ENCODE assay signal across 9 cellular contexts in the genomic region with DNA sequence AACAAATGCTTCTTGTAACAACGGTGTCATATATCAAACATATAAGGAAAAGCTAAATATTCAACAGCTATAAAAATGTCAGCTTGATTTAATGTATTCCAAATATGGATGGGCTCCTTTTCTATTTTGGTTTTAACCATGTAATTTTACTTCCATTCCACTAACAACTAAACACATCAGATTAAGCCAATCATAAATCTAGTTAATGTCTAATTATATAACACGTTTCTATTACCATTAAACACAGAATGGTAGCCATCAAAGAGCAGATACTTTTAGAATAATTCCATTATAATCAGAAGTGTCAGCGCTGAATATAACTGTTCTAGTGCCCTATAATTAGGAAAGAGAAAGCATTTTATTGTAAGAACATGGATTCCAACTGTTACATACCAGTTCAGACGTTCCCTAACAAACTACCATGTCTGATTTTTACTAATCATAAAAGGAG. TPM values are rescaled to one million over a fixed set of nuclear protein-coding genes. Genes with fewer than 3 reads are reported as not detected.
DNase-seq lines count a peak whose midpoint lies in the region; ATAC-seq, FAIRE-seq and TF ChIP-seq lines count a peak whose summit lies in the region.
"Had no signal": no experiment of that assay in that cellular context is flagged by ENCODE, and none has a peak within 500 bp of the region (broad histone marks: within the 10 kb centered on the region; RNA-seq: fewer than 3 reads in every experiment).

No MANE protein-coding gene starts in this region.

- no peak overlapping the region for H4K91ac ChIP-seq in H9 (ENCODE audit: insufficient read length, low read depth, low read length)

- DNase-seq in A549 (ENCODE audit: low read depth in 1 of 2, low spot score in 1 of 2) (no peak), OCI-LY7 (ENCODE audit: low spot score) (no peak), right lobe of liver (no peak), H9 (no peak), vagina (ENCODE audit: extremely low spot score in 2 of 2) (no peak), C1 segment of cervical spinal cord (lab: John Stamatoyannopoulos, UW) (no peak)
- DNase-seq: retina had no signal

- H3K36me3 Mint-ChIP-seq in H9 (ENCODE audit: insufficient read depth in 1 of 3, low read depth in 3 of 3), result peaks cover 4 to 9% (median 7%) of the 10 kb centered on the region in 3 experiments; a peak in 6 of 7 replicates

- H3K4me1 ChIP-seq in A549 (peaks cover 60% of the 10 kb centered on the region), OCI-LY7 (ENCODE audit: insufficient read depth, low read length, poor library complexity, severe bottlenecking) (peaks cover 15% of the 10 kb centered on the region), right lobe of liver (peaks cover 0 to 22% (median 0%) of the 10 kb centered on the region in 4 donors), H9 (ENCODE audit: insufficient read depth, low read length) (no peaks in the 10 kb centered on the region), vagina (no peaks in the 10 kb centered on the region)

- H3K4ac ChIP-seq in H9 (ENCODE audit: low read depth, low read length), result no peak overlapping the region

- H3K23me2 ChIP-seq in H9 (ENCODE audit: insufficient read length, low read depth, low read length, poor library complexity, severe bottlenecking), result no peaks in the 10 kb centered on the region

- H3K4me2 ChIP-seq in A549 (peak overlapping the region; percentile 90), OCI-LY7 (ENCODE audit: low read length) (peak overlapping the region; percentile 55; the same call in 1 of the 2 replicates), H9 (ENCODE audit: insufficient read depth, insufficient read length, low read length) (no peak overlapping the region)

- H3K27me3 Mint-ChIP-seq in H9 (ENCODE audit: low read depth), result no peaks in the 10 kb centered on the region

- no peak for FAIRE-seq in A549 (lab: Jason Lieb, UNC)

- intact Hi-C loops in OCI-LY7 (cut with micrococcal nuclease; ENCODE audit: unreplicated experiment) (no loop called here), right lobe of liver (cut with DNase I) (no loop called here), vagina (cut with DNase I) (no loop called here)

- no peak overlapping the region for H4K5ac ChIP-seq in H9 (ENCODE audit: insufficient read length, low read depth, low read length)

- H3K14ac ChIP-seq in H9 (ENCODE audit: insufficient read depth, low read length), result no peak overlapping the region

- H3T11ph ChIP-seq in H9 (ENCODE audit: low read length), result no peak overlapping the region

- TSS peak; percentile 46 for BruUV-seq in OCI-LY7 (replicated peaks; lab: Mats Ljungman, UMichigan)

- no peak overlapping the region for H3K4me3 Mint-ChIP-seq in H9

- H2BK12ac ChIP-seq in H9 (ENCODE audit: insufficient read length, low read depth, low read length), result no peak overlapping the region

- H3K79me1 ChIP-seq in H9 (ENCODE audit: insufficient read depth, low read depth, low read length, poor library complexity, severe bottlenecking), result peaks cover 9% of the 10 kb centered on the region

- H3K9me2 ChIP-seq in OCI-LY7 (ENCODE audit: insufficient read depth, low read length), result no peaks in the 10 kb centered on the region

- TF ChIP-seq CTCF in A549 (IDR thresholded peaks at IDR 0.05), result no peak
- TF ChIP-seq CTCF in OCI-LY7 (conservative IDR thresholded peaks at IDR 0.05; ENCODE audit: low read length), result no peak
- no peak for TF ChIP-seq CTCF in right lobe of liver (IDR thresholded peaks at IDR 0.05)
- TF ChIP-seq CTCF in H9 (conservative IDR thresholded peaks at IDR 0.05), result no peak
- TF ChIP-seq CTCF in vagina (IDR thresholded peaks at IDR 0.05), result no peak

- ATAC-seq in A549 (no peak), GM18909 (IDR thresholded peaks at IDR 0.05; ENCODE audit: poor library complexity, unreplicated experiment) (peak; percentile 19), right lobe of liver (peak in 3 of 4 donors; percentile 6 to 13 (median 8)), GM21786 (IDR thresholded peaks at IDR 0.05; ENCODE audit: unreplicated experiment) (no peak)

- POLR2A ChIA-PET in A549 (lab: Yijun Ruan, JAX), result interaction anchor here (1.3 kb wide), 1 partner anchor 10 kb away, joined by 8 read pairs; the partner anchor contains the start of genes CENPN and CMC2
- POLR2A ChIA-PET in OCI-LY7 (lab: Charles Lee), result interaction anchor here (0.5 to 1.5 kb wide), 2 partner anchors 23 to 318 kb away, joined by 3 to 4 read pairs; partner anchors contain the start of gene GAN

- H3K4me1 Mint-ChIP-seq in H9, result peaks cover 0 to 12% of the 10 kb centered on the region in 2 experiments; a peak in 2 of 4 replicates

- H3K23ac ChIP-seq in H9 (ENCODE audit: insufficient read length, low read depth, low read length), result no peak overlapping the region

- 34% methylated on average over 4 of the region's 4 CpGs for WGBS in A549 (ENCODE audit: missing lambda C conversion rate)
- 22% methylated on average over 4 of the region's 4 CpGs for WGBS in right lobe of liver (ENCODE audit: insufficient coverage, low coverage, low lambda C conversion rate, missing lambda C conversion rate)
- 100% methylated on average over 1 of the region's 4 CpGs for WGBS in H9 (ENCODE audit: extremely low coverage, insufficient read length, low lambda C conversion rate)

- no peaks in the 10 kb centered on the region for H3K27me3 ChIP-seq in right lobe of liver
- H3K27me3 ChIP-seq in H9 (ENCODE audit: insufficient read depth, low read length), result no peaks in the 10 kb centered on the region
- no peaks in the 10 kb centered on the region for H3K27me3 ChIP-seq in vagina

- no peak for TF ChIP-seq RAD21 in A549 (conservative IDR thresholded peaks at IDR 0.05 in 1 of 2, IDR thresholded peaks at IDR 0.05 in 1 of 2)

- H2BK120ac ChIP-seq in H9 (ENCODE audit: low read depth, low read length, poor library complexity, severe bottlenecking), result no peak overlapping the region

- peak overlapping the region; percentile 75 to 83 for H3K27ac ChIP-seq in A549
- H3K27ac ChIP-seq in OCI-LY7 (ENCODE audit: low read depth, low read length, poor library complexity, severe bottlenecking), result no peak overlapping the region
- H3K27ac ChIP-seq in right lobe of liver, result peak overlapping the region; percentile 35 to 72 (median 63)
- H3K27ac ChIP-seq in H9 (ENCODE audit: insufficient read length, low read depth, low read length), result no peak overlapping the region
- no peak overlapping the region for H3K27ac ChIP-seq in vagina

- H2AK5ac ChIP-seq in H9 (ENCODE audit: insufficient read length, low read length), result no peak overlapping the region

- H4K20me1 ChIP-seq in OCI-LY7 (ENCODE audit: insufficient read depth, low read length), result peaks cover 9% of the 10 kb centered on the region; the same call in 1 of the 2 replicates
- H4K20me1 ChIP-seq in H9 (ENCODE audit: control insufficient read depth, insufficient read depth, insufficient read length), result no peaks in the 10 kb centered on the region

- no peak for TF ChIP-seq EP300 in A549 (IDR thresholded peaks at IDR 0.05)

- CTCF ChIA-PET in A549 (lab: Yijun Ruan, JAX), result interaction anchor here (1.1 kb wide), 1 partner anchor 38 kb away, joined by 6 read pairs; no protein-coding TSS in a partner anchor
- CTCF ChIA-PET in OCI-LY7 (lab: Charles Lee; ENCODE audit: unreplicated experiment), result no interaction called here

- H4K8ac ChIP-seq in H9 (replicated peaks; ENCODE audit: insufficient read length, low read depth, low read length), result no peak overlapping the region

- H3K79me2 ChIP-seq in OCI-LY7 (ENCODE audit: insufficient read depth, low read depth, low read length) (peaks cover 92% of the 10 kb centered on the region), H9 (ENCODE audit: insufficient read depth, low read length) (peaks cover 6% of the 10 kb centered on the region; the same call in 1 of the 2 replicates)

- peaks cover 0 to 2% of the 10 kb centered on the region in 2 experiments; a peak in 2 of 5 replicates for H3K9me3 Mint-ChIP-seq in H9

- no peak overlapping the region; a peak in 1 of 7 replicates for H3K27ac Mint-ChIP-seq in H9

- H2BK15ac ChIP-seq in H9 (ENCODE audit: low read depth, low read length), result no peak overlapping the region

- H3K36me3 ChIP-seq in OCI-LY7 (ENCODE audit: insufficient read depth, low read length) (peaks cover 42% of the 10 kb centered on the region), right lobe of liver (no peaks in the 10 kb centered on the region), vagina (no peaks in the 10 kb centered on the region)

- no peak overlapping the region for H2BK20ac ChIP-seq in H9 (ENCODE audit: low read depth, low read length, poor library complexity, severe bottlenecking)

- no peak overlapping the region for H2AFZ ChIP-seq in OCI-LY7 (ENCODE audit: low read length)
- no peak overlapping the region for H2AFZ ChIP-seq in H9 (ENCODE audit: low read length)

- H3K9me3 ChIP-seq in A549 (no peaks in the 10 kb centered on the region), OCI-LY7 (ENCODE audit: low read length) (no peaks in the 10 kb centered on the region), right lobe of liver (no peaks in the 10 kb centered on the region), H9 (ENCODE audit: control insufficient read depth, low read depth, low read length) (no peaks in the 10 kb centered on the region), vagina (no peaks in the 10 kb centered on the region)

- H3K4me3 ChIP-seq in A549 (peak overlapping the region; percentile 40), OCI-LY7 (ENCODE audit: low read depth, low read length, poor library complexity, severe bottlenecking) (no peak overlapping the region), right lobe of liver (peak overlapping the region; percentile 11 to 43 (median 39)), vagina (peak overlapping the region in 1 of 2 donors; percentile 8)

- H3K56ac ChIP-seq in H9 (ENCODE audit: insufficient read length, low read depth, low read length), result no peak overlapping the region

- H3K18ac ChIP-seq in H9 (ENCODE audit: insufficient read length, low read depth, low read length), result no peak overlapping the region

- no peak for TF ChIP-seq POLR2A in A549 (IDR thresholded peaks at IDR 0.05; ENCODE audit: low read length)
- TF ChIP-seq POLR2A in right lobe of liver (IDR thresholded peaks at IDR 0.05), result no peak
- TF ChIP-seq POLR2A in vagina (IDR thresholded peaks at IDR 0.05), result no peak

- no peak overlapping the region for H2BK5ac ChIP-seq in H9 (ENCODE audit: insufficient read length, low read length)

- H3K9ac ChIP-seq in H9 (ENCODE audit: extremely low read depth, insufficient read length, low read length), result no peak overlapping the region

RNA-seq across cellular contexts. Expression of gene CMC2, which starts 10.0 kb away (rescaled TPM):
- polyA plus RNA-seq in A549 (2011; rRNA removed), result 185 and 207 TPM in 2 replicates
- 175 and 179 TPM in 2 replicates for polyA plus RNA-seq in A549 (2012; cell fraction: cytosol; rRNA removed)
- polyA plus RNA-seq in A549 (2012; cell fraction: nucleus; rRNA removed), result 72.0 and 85.7 TPM in 2 replicates
- polyA plus RNA-seq in A549 (2017; fragmentation: RNase III; extraction: RNeasy Plus Mini Kit Qiagen cat#74134 plus additional on column Dnase treatment), result 136 to 143 TPM (median 141 TPM) in 3 replicates
- 17.3 and 18.5 TPM in 2 replicates for polyA minus RNA-seq in A549 (2011; rRNA and poly(A)+ RNA removed)
- 61.3 and 99.8 TPM in 2 replicates for total RNA-seq in OCI-LY7 (2014; rRNA removed; shearing (Covaris generic))
- 89.1 and 94.5 TPM in 2 replicates for total RNA-seq in OCI-LY7 (2022)
- total RNA-seq in right lobe of liver, result 10 to 100 TPM; 23.5 to 58.3 (median 42.1) TPM
- total RNA-seq in H9 (2021), result 64.2 and 65.7 TPM in 2 replicates
- 6.6 TPM for total RNA-seq in vagina

RNA-seq across cellular contexts. Expression of gene CENPN, which starts 10.3 kb away (rescaled TPM):
- 89.5 and 101 TPM in 2 replicates for polyA plus RNA-seq in A549 (2011; rRNA removed)
- 54.4 and 65.0 TPM in 2 replicates for polyA plus RNA-seq in A549 (2012; cell fraction: cytosol; rRNA removed)
- polyA plus RNA-seq in A549 (2012; cell fraction: nucleus; rRNA removed), result 12.5 and 17.8 TPM in 2 replicates
- polyA plus RNA-seq in A549 (2017; fragmentation: RNase III; extraction: RNeasy Plus Mini Kit Qiagen cat#74134 plus additional on column Dnase treatment), result 68.4 to 84.3 TPM (median 82.6 TPM) in 3 replicates
- 55.3 and 77.3 TPM in 2 replicates for polyA minus RNA-seq in A549 (2011; rRNA and poly(A)+ RNA removed)
- total RNA-seq in OCI-LY7 (2014; rRNA removed; shearing (Covaris generic)), result 52.4 and 97.3 TPM in 2 replicates
- 51.8 and 58.8 TPM in 2 replicates for total RNA-seq in OCI-LY7 (2022)
- total RNA-seq in right lobe of liver, result 10 to 100 TPM in 1 of 6 experiments, 1 to 10 TPM in 5; 6.6 to 11.4 (median 7.9) TPM
- total RNA-seq in H9 (2021), result 78.6 and 83.2 TPM in 2 replicates
- 8.3 TPM for total RNA-seq in vagina

RNA-seq across cellular contexts. Expression of gene ATMIN, which starts 38.9 kb away (rescaled TPM):
- polyA plus RNA-seq in A549 (2011; rRNA removed), result 50.4 and 56.4 TPM in 2 replicates
- 13.0 and 17.0 TPM in 2 replicates for polyA plus RNA-seq in A549 (2012; cell fraction: cytosol; rRNA removed)
- 4.8 and 7.0 TPM in 2 replicates for polyA plus RNA-seq in A549 (2012; cell fraction: nucleus; rRNA removed)
- 26.1 to 26.3 TPM (median 26.2 TPM) in 3 replicates for polyA plus RNA-seq in A549 (2017; fragmentation: RNase III; extraction: RNeasy Plus Mini Kit Qiagen cat#74134 plus additional on column Dnase treatment)
- 34.9 and 37.5 TPM in 2 replicates for polyA minus RNA-seq in A549 (2011; rRNA and poly(A)+ RNA removed)
- 13.6 and 15.0 TPM in 2 replicates for total RNA-seq in OCI-LY7 (2014; rRNA removed; shearing (Covaris generic))
- total RNA-seq in OCI-LY7 (2022), result 23.7 and 26.1 TPM in 2 replicates
- total RNA-seq in right lobe of liver, result 10 to 100 TPM; 12.8 to 15.5 (median 14.6) TPM
- total RNA-seq in H9 (2021), result 56.5 and 66.6 TPM in 2 replicates
- 29.7 TPM for total RNA-seq in vagina

Comparison
In these comparisons a context has a peak if more than half of its experiments do, and no peak if none do; other contexts are left out.
1. ATAC-seq: peak in GM18909 (single experiment) and right lobe of liver (3 of 4); none in A549 (0 of 2) and GM21786 (single experiment).
2. H3K27ac ChIP-seq: peak in A549 (2 of 2) and right lobe of liver (3 of 3); none in OCI-LY7 (single experiment), H9 (single experiment) and vagina (single experiment).